ENCODE assay signal across 31 cellular contexts in the genomic region with DNA sequence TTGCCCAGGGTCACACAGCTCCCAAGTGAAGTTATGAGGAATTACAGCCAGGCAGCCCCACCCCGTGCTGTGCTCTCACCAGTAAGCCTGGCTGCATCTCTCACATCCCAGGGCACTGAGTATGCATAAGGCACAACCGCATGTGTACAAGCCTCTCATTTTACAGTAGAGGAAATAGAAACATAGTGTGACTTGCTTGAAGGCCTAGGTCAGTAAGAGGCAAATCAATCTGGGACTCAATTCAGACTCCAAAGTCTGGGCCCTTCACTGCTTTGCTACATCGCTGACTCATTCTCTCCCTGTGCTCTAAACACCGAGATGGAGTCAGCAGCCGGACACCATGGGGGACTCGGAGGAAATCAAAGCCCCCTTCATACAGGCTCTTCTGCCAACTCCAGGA. TPM values are rescaled to one million over a fixed set of nuclear protein-coding genes. Genes with fewer than 3 reads are reported as not detected.
DNase-seq lines count a peak whose midpoint lies in the region; ATAC-seq, FAIRE-seq and TF ChIP-seq lines count a peak whose summit lies in the region.
"Had no signal": no experiment of that assay in that cellular context is flagged by ENCODE, and none has a peak within 500 bp of the region (broad histone marks: within the 10 kb centered on the region; RNA-seq: fewer than 3 reads in every experiment).

No MANE protein-coding gene starts in this region.

- POLR2A ChIA-PET in HCT116 (lab: Charles Lee) = no interaction called here

- H3K4me1 Mint-ChIP-seq in astrocyte (ENCODE audit: low read depth, unreplicated experiment) = peaks cover 47% of the 10 kb centered on the region
- H3K4me1 Mint-ChIP-seq in GM23338 = peaks cover 20% of the 10 kb centered on the region; the same call in 2 of the 3 replicates

- TF ChIP-seq POLR2A in HCT116 (IDR thresholded peaks at IDR 0.05; ENCODE audit: borderline replicate concordance, extremely low read depth, insufficient read depth, insufficient read length) = no peak

- no peak overlapping the region for H3K27ac Mint-ChIP-seq in astrocyte (ENCODE audit: unreplicated experiment)
- H3K27ac Mint-ChIP-seq in GM23338 = no peak overlapping the region
- H3K27ac Mint-ChIP-seq: CD8-positive, alpha-beta T cell; HFFc6; type B pancreatic cell had no signal

- H3K4me3 Mint-ChIP-seq in astrocyte (ENCODE audit: unreplicated experiment) (no peak overlapping the region), GM23338 (no peak overlapping the region)
- H3K4me3 Mint-ChIP-seq: CD8-positive, alpha-beta T cell; HFFc6; type B pancreatic cell had no signal

- WGBS in small intestine, 3 donors = 82 to 89% (median 85%) methylated on average over 6 of the region's 6 CpGs

- H3K36me3 Mint-ChIP-seq in astrocyte (ENCODE audit: low read depth, unreplicated experiment) (peaks cover 8% of the 10 kb centered on the region), GM23338 (ENCODE audit: low read depth) (no peaks in the 10 kb centered on the region)
- H3K36me3 Mint-ChIP-seq: CD8-positive, alpha-beta T cell had no signal

- H3K27me3 ChIP-seq in HCT116 (ENCODE audit: insufficient read depth, low read length) (no peaks in the 10 kb centered on the region), astrocyte (ENCODE audit: insufficient read depth, low read length) (no peaks in the 10 kb centered on the region), small intestine (ENCODE audit: control insufficient read depth in 2 of 2, insufficient read depth in 2 of 2, low read length in 2 of 2) (no peaks in the 10 kb centered on the region), GM23338 (ENCODE audit: insufficient read depth) (peaks cover 4% of the 10 kb centered on the region)
- H3K27me3 ChIP-seq: adrenal gland, breast epithelium, esophagus muscularis mucosa, SJCRH30 had no signal

- no TSS peak for BruUV-seq in HCT116 (replicated peaks; lab: Mats Ljungman, UMichigan)

- no peaks in the 10 kb centered on the region for H4K20me1 ChIP-seq in HCT116 (ENCODE audit: insufficient read depth)
- H4K20me1 ChIP-seq in astrocyte (ENCODE audit: insufficient read depth, low read length) = peaks cover 69% of the 10 kb centered on the region
- H4K20me1 ChIP-seq in GM23338 (replicated peaks; ENCODE audit: insufficient read depth) = peaks cover 8% of the 10 kb centered on the region; the same call in 1 of the 2 replicates

- RAD21 ChIA-PET in HCT116 (lab: Charles Lee; ENCODE audit: low non-redundant PET in 1 of 2, low total read pairs in 2 of 2, uncharacterized antibody in 2 of 2, unreplicated experiment in 2 of 2) = interaction anchor here in 1 of 2 experiments (1.0 kb wide), 1 partner anchor 175 kb away, joined by 3 read pairs; no protein-coding TSS in a partner anchor

- H3K4me3 ChIP-seq in HCT116 (replicated peaks in 1 of 2; ENCODE audit: low read depth in 1 of 2, low read length in 2 of 2) = no peak overlapping the region
- no peak overlapping the region for H3K4me3 ChIP-seq in astrocyte (ENCODE audit: insufficient read depth, low read depth, low read length)
- H3K4me3 ChIP-seq in small intestine (ENCODE audit: low read depth in 1 of 2, low read length in 2 of 2) = no peak overlapping the region
- no peak overlapping the region for H3K4me3 ChIP-seq in GM23338
- H3K4me3 ChIP-seq: adrenal gland, breast epithelium, coronary artery, esophagus muscularis mucosa, GM12878, prostate gland, SJCRH30 had no signal

- H3K9me2 ChIP-seq in HCT116 (ENCODE audit: insufficient read depth) (no peaks in the 10 kb centered on the region), GM23338 (ENCODE audit: insufficient read depth) (no peaks in the 10 kb centered on the region)

- H2AFZ ChIP-seq in HCT116 (ENCODE audit: low read depth, low read length, poor library complexity, severe bottlenecking) = no peak overlapping the region
- no peak overlapping the region for H2AFZ ChIP-seq in astrocyte (ENCODE audit: low read depth, low read length)
- no peak overlapping the region for H2AFZ ChIP-seq in GM23338

- peak overlapping the region; percentile 22; the same call in 1 of the 2 replicates for H3K4me2 ChIP-seq in HCT116 (ENCODE audit: low read length)
- no peak overlapping the region for H3K4me2 ChIP-seq in astrocyte (ENCODE audit: low read length)
- no peak overlapping the region for H3K4me2 ChIP-seq in GM23338

- H3K9me3 Mint-ChIP-seq in astrocyte (ENCODE audit: unreplicated experiment) (no peaks in the 10 kb centered on the region), GM23338 (no peaks in the 10 kb centered on the region)
- H3K9me3 Mint-ChIP-seq: CD8-positive, alpha-beta T cell; HFFc6 had no signal

- DNase-seq in HCT116 (ENCODE audit: low read depth, low spot score) (no peak), astrocyte (ENCODE audit: low read depth) (peak; percentile 63), left lobe of liver (ENCODE audit: low spot score) (no peak), small intestine (peak; percentile 54), EL (no peak), GM23338 (ENCODE audit: low spot score) (no peak)
- DNase-seq: activated CD4-positive, alpha-beta T cell treated with anti-CD3 and anti-CD28 coated beads for 4 hours; activated CD8-positive, alpha-beta memory T cell treated with anti-CD3 and anti-CD28 coated beads for 24 hours; activated naive CD4-positive, alpha-beta T cell treated with Interleukin-2 at 50 U/mL for 16 hours; activated T-cell treated with anti-CD3 and anti-CD28 coated beads, Interleukin-2, amount 50 U/mL, for 48 hours; adrenal gland; AML-193; CD8-positive, alpha-beta T cell; DMS53; HFFc6; kidney; NCI-H1048; NCI-H524 treated with DMSO at 0.1 percent for 48 hours; NK-92 treated with Interleukin-12 subunit alpha and Interleukin-12 subunit beta, amount 100 ng/mL, for 24 hours; SJCRH30; stimulated activated CD4-positive, alpha-beta T cell treated with anti-CD3 and anti-CD28 coated beads, Interleukin-1b, Interleukin-23, amount 100 ng/mL, for 48 hours had no signal

- H3K36me3 ChIP-seq in HCT116 (ENCODE audit: control insufficient read depth in 1 of 2, insufficient read depth in 2 of 2, low read length in 2 of 2) = no peaks in the 10 kb centered on the region
- H3K36me3 ChIP-seq in astrocyte (ENCODE audit: insufficient read depth, low read length) = no peaks in the 10 kb centered on the region
- H3K36me3 ChIP-seq in small intestine (ENCODE audit: control insufficient read depth in 2 of 2, insufficient read depth in 2 of 2, low read length in 2 of 2) = peaks cover 0 to 2% of the 10 kb centered on the region in 2 donors
- no peaks in the 10 kb centered on the region for H3K36me3 ChIP-seq in GM23338 (ENCODE audit: insufficient read depth)
- H3K36me3 ChIP-seq: adrenal gland, breast epithelium, esophagus muscularis mucosa, prostate gland, SJCRH30 had no signal

- CTCF ChIA-PET in HCT116 (lab: Charles Lee) = interaction anchor here (0.6 kb wide), 1 partner anchor 46 kb away, joined by 3 read pairs; no protein-coding TSS in a partner anchor

- FAIRE-seq in astrocyte (lab: Jason Lieb, UNC) (no peak), small intestine (lab: Jason Lieb, UNC) (no peak)
- FAIRE-seq: GM12878, GM19239, kidney, RCC 7860 had no signal

- no peaks in the 10 kb centered on the region for H3K9me3 ChIP-seq in HCT116 (ENCODE audit: control insufficient read depth in 1 of 2, insufficient read depth in 1 of 2, low read depth in 1 of 2, low read length in 2 of 2)
- H3K9me3 ChIP-seq in astrocyte (ENCODE audit: insufficient read depth, low read depth, low read length) = no peaks in the 10 kb centered on the region
- no peaks in the 10 kb centered on the region for H3K9me3 ChIP-seq in small intestine (ENCODE audit: control insufficient read depth, low read depth)
- H3K9me3 ChIP-seq: adrenal gland, breast epithelium, esophagus muscularis mucosa, prostate gland, SJCRH30 had no signal

- ATAC-seq in HCT116 (no peak), left lobe of liver (peak; percentile 48), GM18870 (IDR thresholded peaks at IDR 0.05; ENCODE audit: unreplicated experiment) (no peak), HG02973 (IDR thresholded peaks at IDR 0.05; ENCODE audit: unreplicated experiment) (no peak), GM23338 (no peak)
- ATAC-seq: CD8-positive, alpha-beta T cell; GM12878 had no signal

- TF ChIP-seq RAD21 in HCT116 (IDR thresholded peaks at IDR 0.05; ENCODE audit: low read depth) = no peak; the same call in 1 of the 2 replicates

- H3K27me3 Mint-ChIP-seq in astrocyte (ENCODE audit: low read depth, unreplicated experiment) (no peaks in the 10 kb centered on the region), GM23338 (ENCODE audit: insufficient read depth, low read depth, poor library complexity) (peaks cover 8% of the 10 kb centered on the region)

- H3K27ac ChIP-seq in HCT116 (ENCODE audit: low read depth, low read length) = no peak overlapping the region
- H3K27ac ChIP-seq in astrocyte (ENCODE audit: low read depth, low read length) = no peak overlapping the region
- H3K27ac ChIP-seq in small intestine (ENCODE audit: low read depth in 1 of 2, low read length in 1 of 2) = no peak overlapping the region
- no peak overlapping the region for H3K27ac ChIP-seq in GM23338 (ENCODE audit: low read depth)
- H3K27ac ChIP-seq: adrenal gland, breast epithelium, coronary artery, esophagus muscularis mucosa, prostate gland, SJCRH30 had no signal

- TF ChIP-seq CTCF in HCT116 (IDR thresholded peaks at IDR 0.05 in 2 of 3, conservative IDR thresholded peaks at IDR 0.05 in 1 of 3; ENCODE audit: borderline replicate concordance in 1 of 3, insufficient read depth in 1 of 3, low read depth in 2 of 3, low read length in 2 of 3) (no peak), astrocyte (IDR thresholded peaks at IDR 0.05; ENCODE audit: insufficient read depth, low read depth, low read length) (no peak), GM23338 (conservative IDR thresholded peaks at IDR 0.05; ENCODE audit: low read depth in 2 of 2) (no peak)

- H3K9ac ChIP-seq in HCT116 (ENCODE audit: low read length) (no peak overlapping the region), astrocyte (ENCODE audit: low read length) (no peak overlapping the region)

- H3K4me1 ChIP-seq in HCT116 (ENCODE audit: control insufficient read depth in 1 of 2, insufficient read depth in 2 of 2, low read length in 2 of 2) = peaks cover 21 to 35% of the 10 kb centered on the region in 2 experiments
- peaks cover 37% of the 10 kb centered on the region for H3K4me1 ChIP-seq in astrocyte (ENCODE audit: insufficient read depth, low read length)
- H3K4me1 ChIP-seq in small intestine (ENCODE audit: control insufficient read depth in 2 of 2, insufficient read depth in 1 of 2, low read depth in 1 of 2, low read length in 1 of 2) = peaks cover 9 to 15% of the 10 kb centered on the region in 2 donors
- H3K4me1 ChIP-seq in GM23338 (ENCODE audit: insufficient read depth) = no peaks in the 10 kb centered on the region; the same call in 1 of the 2 replicates
- H3K4me1 ChIP-seq: prostate gland had no signal

- intact Hi-C loops in HCT116 (cut with micrococcal nuclease) = no loop called here

- H3K79me2 ChIP-seq in HCT116 (ENCODE audit: insufficient read depth, low read length) (0 out of 2 replicates have a peak, but pooled peaks cover 5% of the 10 kb centered on the region), astrocyte (ENCODE audit: insufficient read depth, low read length) (peaks cover 69% of the 10 kb centered on the region), GM23338 (replicated peaks; ENCODE audit: insufficient read depth) (peaks cover 74% of the 10 kb centered on the region)

- H3F3A ChIP-seq in GM23338 (replicated peaks; ENCODE audit: low read depth) = no peaks in the 10 kb centered on the region

RNA-seq across cellular contexts. Expression of gene ABTB2, which starts 7.9 kb away (rescaled TPM):
- total RNA-seq in HCT116 (2021; ENCODE audit: unreplicated experiment) (6.8 TPM), astrocyte (12.2 and 14.1 TPM in 2 replicates), left lobe of liver (11.4 TPM)
- polyA plus RNA-seq in HCT116 (2012) = 6.7 and 8.6 TPM in 2 replicates
- polyA plus RNA-seq in small intestine (10 to 100 TPM in 2 of 3 donors, 1 to 10 TPM in 1; 5.9 to 25.1 (median 21.0) TPM), GM23338 (2016; fragmentation: Nextera tagmentation; extraction: Ambion mirVana) (2.6 and 3.1 TPM in 2 replicates)
- total RNA-seq in GM23338 (2014; rRNA removed; shearing (Covaris generic)) = 9.9 and 12.1 TPM in 2 replicates

Comparison
In these comparisons a context has a peak if more than half of its experiments do, and no peak if none do; other contexts are left out.
1. DNase-seq: peak in astrocyte (single experiment) and small intestine (single experiment); none in HCT116 (single experiment), left lobe of liver (single experiment), EL (single experiment) and GM23338 (single experiment).